ENCODE assay signal across 18 cellular contexts in the genomic region with DNA sequence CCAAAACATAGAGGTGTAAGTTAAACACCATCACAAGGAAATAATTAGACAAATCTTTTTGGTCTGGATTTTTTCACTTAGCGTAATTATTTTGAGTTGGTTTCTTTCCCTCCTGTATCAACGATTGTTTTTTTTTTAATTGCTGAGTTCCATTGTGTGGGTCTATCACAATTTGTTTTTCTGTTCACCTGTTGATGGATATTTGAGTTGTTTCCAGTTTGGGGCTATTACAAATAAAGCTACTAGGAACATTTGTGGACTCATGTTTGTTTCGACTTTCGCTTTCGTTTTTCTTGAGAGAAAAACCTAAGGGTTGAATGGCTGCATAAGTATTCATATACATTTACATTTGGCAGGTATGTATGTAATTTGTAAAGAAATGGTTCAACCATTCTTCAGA. TPM values are rescaled to one million over a fixed set of nuclear protein-coding genes. Genes with fewer than 3 reads are reported as not detected.
A peak's percentile ranks its signal among the peaks of the same experiment; 100 is the strongest.
DNase-seq lines count a peak whose midpoint lies in the region; ATAC-seq, FAIRE-seq and TF ChIP-seq lines count a peak whose summit lies in the region.
"Had no signal": no experiment of that assay in that cellular context is flagged by ENCODE, and none has a peak within 500 bp of the region (broad histone marks: within the 10 kb centered on the region; RNA-seq: fewer than 3 reads in every experiment).

No MANE protein-coding gene starts in this region.

- no peaks in the 10 kb centered on the region for H3K9me3 ChIP-seq in CD8-positive, alpha-beta T cell (ENCODE audit: low read length)
- H3K9me3 ChIP-seq in SU-DHL-6 (ENCODE audit: insufficient read depth, low read length): no peaks in the 10 kb centered on the region
- no peaks in the 10 kb centered on the region for H3K9me3 ChIP-seq in effector memory CD4-positive, alpha-beta T cell (ENCODE audit: control insufficient read depth, low read length)
- H3K9me3 ChIP-seq: esophagus squamous epithelium, HAP-1, left ventricle myocardium inferior, Peyer's patch, right lobe of liver had no signal

- no peaks in the 10 kb centered on the region for H3K27me3 ChIP-seq in CD8-positive, alpha-beta T cell (ENCODE audit: insufficient read depth, low read length)
- no peaks in the 10 kb centered on the region for H3K27me3 ChIP-seq in SU-DHL-6 (ENCODE audit: low read length)
- H3K27me3 ChIP-seq in effector memory CD4-positive, alpha-beta T cell (replicated peaks; ENCODE audit: control insufficient read depth, insufficient read depth, low read length, poor library complexity, severe bottlenecking): no peaks in the 10 kb centered on the region
- H3K27me3 ChIP-seq: esophagus squamous epithelium, neural progenitor cell, Peyer's patch, right lobe of liver had no signal

- peak overlapping the region; percentile 46 for H2AFZ ChIP-seq in SU-DHL-6 (ENCODE audit: low read depth, low read length, severe bottlenecking)
- H2AFZ ChIP-seq: neural progenitor cell had no signal

- no peaks in the 10 kb centered on the region for H3K9me2 ChIP-seq in SU-DHL-6 (replicated peaks; ENCODE audit: insufficient read depth, low read length)

- no peak overlapping the region for H3K27ac ChIP-seq in CD8-positive, alpha-beta T cell (ENCODE audit: low read depth, low read length)
- H3K27ac ChIP-seq in SU-DHL-6 (ENCODE audit: low read depth, low read length): no peak overlapping the region
- H3K27ac ChIP-seq in effector memory CD4-positive, alpha-beta T cell (ENCODE audit: insufficient read depth, low read length, poor library complexity, severe bottlenecking): peak overlapping the region; percentile 1
- H3K27ac ChIP-seq: esophagus squamous epithelium, left ventricle myocardium inferior, neural progenitor cell, right lobe of liver had no signal

- peak overlapping the region; percentile 78 for H3K27ac Mint-ChIP-seq in CD8-positive, alpha-beta T cell
- H3K27ac Mint-ChIP-seq: neural progenitor cell had no signal

- no peak for TF ChIP-seq CTCF in CD8-positive, alpha-beta T cell (IDR thresholded peaks at IDR 0.05)
- no peak for TF ChIP-seq CTCF in SU-DHL-6 (IDR thresholded peaks at IDR 0.05; ENCODE audit: insufficient read depth, low read length, poor library complexity, severe bottlenecking)

- no peaks in the 10 kb centered on the region for H3K9me3 Mint-ChIP-seq in CD8-positive, alpha-beta T cell
- H3K9me3 Mint-ChIP-seq: neural progenitor cell had no signal

- peak overlapping the region; percentile 64 for H3K4me2 ChIP-seq in SU-DHL-6 (ENCODE audit: low read depth, low read length, poor library complexity, severe bottlenecking)
- H3K4me2 ChIP-seq: neural progenitor cell had no signal

- CTCF ChIA-PET in CD8-positive, alpha-beta T cell (lab: Charles Lee): interaction anchor here (1.1 to 1.2 kb wide), 2 partner anchors 20 to 55 kb away, joined by 3 to 4 read pairs; a partner anchor contains a TSS

- H3K4me1 Mint-ChIP-seq in CD8-positive, alpha-beta T cell (ENCODE audit: low read depth): peaks cover 45% of the 10 kb centered on the region
- H3K4me1 Mint-ChIP-seq: neural progenitor cell had no signal

- peak; percentile 98 for FAIRE-seq in GM19239 (lab: Jason Lieb, UNC)
- FAIRE-seq: G401.6 had no signal

- no peaks in the 10 kb centered on the region for H4K20me1 ChIP-seq in SU-DHL-6 (ENCODE audit: low read depth, low read length)

- peak overlapping the region; percentile 21 for H3K9ac ChIP-seq in SU-DHL-6 (ENCODE audit: low read length)
- H3K9ac ChIP-seq: neural progenitor cell had no signal

- POLR2A ChIA-PET in CD8-positive, alpha-beta T cell (lab: Charles Lee): interaction anchor here (4.9 kb wide), 1 partner anchor 19 kb away, joined by 48 read pairs; a partner anchor contains a TSS

- no peaks in the 10 kb centered on the region for H3K79me2 ChIP-seq in SU-DHL-6 (ENCODE audit: insufficient read depth, low read length)

- DNase-seq in CD8-positive, alpha-beta T cell: no peak
- no peak for DNase-seq in GM19239 (ENCODE audit: insufficient read length, low spot score)
- no peak for DNase-seq in effector memory CD4-positive, alpha-beta T cell
- DNase-seq in SKM-1 (lab: John Stamatoyannopoulos, UW; ENCODE audit: unreplicated experiment): no peak
- DNase-seq in middle frontal gyrus (ENCODE audit: extremely low spot score, low spot score): no peak
- DNase-seq in NCI-H2196 treated with DMSO at 0.1 percent for 48 hours (lab: John Stamatoyannopoulos, UW; ENCODE audit: unreplicated experiment): no peak
- DNase-seq in dermis blood vessel endothelial cell: no peak
- DNase-seq: amygdala, C1 segment of cervical spinal cord, esophagus squamous epithelium, left ventricle myocardium inferior, NCI-H2171 treated with DMSO at 0.1 percent for 48 hours, Peyer's patch, right lobe of liver had no signal

- no peak for ATAC-seq in CD8-positive, alpha-beta T cell

- peaks cover 28% of the 10 kb centered on the region for H3K4me1 ChIP-seq in CD8-positive, alpha-beta T cell (ENCODE audit: insufficient read depth, low read length)
- peaks cover 22% of the 10 kb centered on the region for H3K4me1 ChIP-seq in effector memory CD4-positive, alpha-beta T cell (ENCODE audit: control insufficient read depth, insufficient read depth, low read length, poor library complexity, severe bottlenecking)
- H3K4me1 ChIP-seq: esophagus squamous epithelium, HAP-1, left ventricle myocardium inferior, neural progenitor cell, right lobe of liver had no signal

- H3K4me3 Mint-ChIP-seq in CD8-positive, alpha-beta T cell: peak overlapping the region; percentile 53
- H3K4me3 Mint-ChIP-seq: neural progenitor cell had no signal

- H3K36me3 ChIP-seq in CD8-positive, alpha-beta T cell (ENCODE audit: insufficient read depth, low read length): no peaks in the 10 kb centered on the region
- no peaks in the 10 kb centered on the region for H3K36me3 ChIP-seq in SU-DHL-6 (ENCODE audit: low read length)
- no peaks in the 10 kb centered on the region for H3K36me3 ChIP-seq in effector memory CD4-positive, alpha-beta T cell (ENCODE audit: control insufficient read depth, insufficient read depth, low read length)
- H3K36me3 ChIP-seq: esophagus squamous epithelium, HAP-1, left ventricle myocardium inferior, neural progenitor cell, Peyer's patch, right lobe of liver had no signal

- H3K36me3 Mint-ChIP-seq in CD8-positive, alpha-beta T cell: no peaks in the 10 kb centered on the region
- H3K36me3 Mint-ChIP-seq: neural progenitor cell had no signal

- no peaks in the 10 kb centered on the region for H3F3A ChIP-seq in SU-DHL-6 (ENCODE audit: insufficient read depth)

- H3K4me3 ChIP-seq in CD8-positive, alpha-beta T cell (ENCODE audit: low read depth, low read length): no peak overlapping the region
- peak overlapping the region; percentile 33 for H3K4me3 ChIP-seq in SU-DHL-6 (ENCODE audit: insufficient read depth, low read length, poor library complexity, severe bottlenecking)
- H3K4me3 ChIP-seq in effector memory CD4-positive, alpha-beta T cell (ENCODE audit: insufficient read depth, low read depth, low read length, poor library complexity, severe bottlenecking): peak overlapping the region; percentile 6
- H3K4me3 ChIP-seq: esophagus squamous epithelium, HAP-1, left ventricle myocardium inferior, neural progenitor cell, right lobe of liver had no signal

- intact Hi-C loops in CD8-positive, alpha-beta T cell (cut with DNase I, micrococcal nuclease): no loop called here

- H3K27me3 Mint-ChIP-seq in CD8-positive, alpha-beta T cell (ENCODE audit: low read depth): no peaks in the 10 kb centered on the region

RNA-seq across cellular contexts. Expression of a gene that starts 20.4 kb away (rescaled TPM):
- 100 to 1,000 TPM; 129 to 135 TPM for total RNA-seq in CD8-positive, alpha-beta T cell
- total RNA-seq in dermis blood vessel endothelial cell: 64.9 and 105 TPM in 2 replicates
